ENCODE assay signal across 1 cellular context in the genomic region with DNA sequence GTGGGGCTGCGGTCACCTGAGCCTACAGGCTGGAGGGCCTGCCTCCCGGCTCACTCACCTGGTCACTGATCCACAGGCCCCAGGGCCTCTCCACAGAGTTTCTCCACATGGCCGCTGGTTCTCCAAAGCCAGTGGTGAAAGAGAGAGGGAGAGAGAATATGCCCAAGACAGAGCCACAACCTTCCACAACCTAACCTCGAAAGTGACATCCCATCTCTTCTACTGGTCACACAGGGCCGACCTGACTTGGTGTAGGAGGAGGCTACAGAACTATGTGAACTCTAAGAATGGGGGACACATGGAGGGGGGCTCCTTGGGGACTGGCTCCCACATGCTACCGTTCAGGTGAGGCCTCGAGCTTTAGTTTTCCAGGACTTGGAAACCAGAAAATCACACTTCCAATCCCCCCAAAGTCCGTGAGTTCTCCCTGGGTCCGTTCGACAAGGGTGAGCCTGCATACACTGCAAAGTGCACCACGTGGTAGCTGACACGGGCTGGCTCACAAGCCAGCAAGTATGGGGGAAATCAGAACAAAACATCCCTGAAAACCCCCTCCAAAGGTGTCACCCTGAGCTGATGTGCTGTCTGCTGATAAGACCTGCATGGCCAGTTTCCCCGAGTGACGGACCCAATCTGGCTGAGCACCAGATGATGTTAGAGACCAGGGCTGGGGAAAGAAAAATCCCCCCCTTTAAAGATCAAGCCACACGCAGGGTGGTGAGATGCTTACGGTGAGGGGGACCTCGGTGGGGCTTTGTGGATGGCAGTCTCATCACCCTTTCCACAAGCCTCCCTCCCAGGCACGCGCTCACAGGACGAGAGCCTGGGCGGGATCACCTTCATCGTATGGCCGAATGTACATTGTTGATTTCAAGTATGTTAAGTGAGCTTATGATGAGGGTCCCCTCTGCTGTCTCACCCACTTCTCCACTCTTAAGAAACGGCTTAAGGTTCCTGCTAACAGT.
TF ChIP-seq lines count a peak whose summit lies in the region.

No MANE protein-coding gene starts in this region.

TF ChIP-seq in GM12878, 131 proteins besides CTCF, POLR2A, EP300 and RAD21 (continued from another document):
- TF ChIP-seq, protein P1, sequence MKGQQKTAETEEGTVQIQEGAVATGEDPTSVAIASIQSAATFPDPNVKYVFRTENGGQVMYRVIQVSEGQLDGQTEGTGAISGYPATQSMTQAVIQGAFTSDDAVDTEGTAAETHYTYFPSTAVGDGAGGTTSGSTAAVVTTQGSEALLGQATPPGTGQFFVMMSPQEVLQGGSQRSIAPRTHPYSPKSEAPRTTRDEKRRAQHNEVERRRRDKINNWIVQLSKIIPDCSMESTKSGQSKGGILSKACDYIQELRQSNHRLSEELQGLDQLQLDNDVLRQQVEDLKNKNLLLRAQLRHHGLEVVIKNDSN (IDR thresholded peaks at IDR 0.05; ENCODE audit: borderline replicate concordance, extremely low read length, insufficient read depth, low read depth, low read length): peak; percentile 32
- no peak for TF ChIP-seq ZNF622 (IDR thresholded peaks at IDR 0.05)
- TF ChIP-seq, protein P2, sequence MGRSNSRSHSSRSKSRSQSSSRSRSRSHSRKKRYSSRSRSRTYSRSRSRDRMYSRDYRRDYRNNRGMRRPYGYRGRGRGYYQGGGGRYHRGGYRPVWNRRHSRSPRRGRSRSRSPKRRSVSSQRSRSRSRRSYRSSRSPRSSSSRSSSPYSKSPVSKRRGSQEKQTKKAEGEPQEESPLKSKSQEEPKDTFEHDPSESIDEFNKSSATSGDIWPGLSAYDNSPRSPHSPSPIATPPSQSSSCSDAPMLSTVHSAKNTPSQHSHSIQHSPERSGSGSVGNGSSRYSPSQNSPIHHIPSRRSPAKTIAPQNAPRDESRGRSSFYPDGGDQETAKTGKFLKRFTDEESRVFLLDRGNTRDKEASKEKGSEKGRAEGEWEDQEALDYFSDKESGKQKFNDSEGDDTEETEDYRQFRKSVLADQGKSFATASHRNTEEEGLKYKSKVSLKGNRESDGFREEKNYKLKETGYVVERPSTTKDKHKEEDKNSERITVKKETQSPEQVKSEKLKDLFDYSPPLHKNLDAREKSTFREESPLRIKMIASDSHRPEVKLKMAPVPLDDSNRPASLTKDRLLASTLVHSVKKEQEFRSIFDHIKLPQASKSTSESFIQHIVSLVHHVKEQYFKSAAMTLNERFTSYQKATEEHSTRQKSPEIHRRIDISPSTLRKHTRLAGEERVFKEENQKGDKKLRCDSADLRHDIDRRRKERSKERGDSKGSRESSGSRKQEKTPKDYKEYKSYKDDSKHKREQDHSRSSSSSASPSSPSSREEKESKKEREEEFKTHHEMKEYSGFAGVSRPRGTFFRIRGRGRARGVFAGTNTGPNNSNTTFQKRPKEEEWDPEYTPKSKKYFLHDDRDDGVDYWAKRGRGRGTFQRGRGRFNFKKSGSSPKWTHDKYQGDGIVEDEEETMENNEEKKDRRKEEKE (IDR thresholded peaks at IDR 0.05): peak; percentile 85
- peak; percentile 93 for TF ChIP-seq ATF7 (IDR thresholded peaks at IDR 0.05; ENCODE audit: low read depth)
- TF ChIP-seq BHLHE40 (IDR thresholded peaks at IDR 0.05; ENCODE audit: borderline replicate concordance in 1 of 2, low read depth in 2 of 2, low read length in 1 of 2): peak; percentile 59 to 77; a peak in 3 of 4 replicates
